ENCODE assay signal across 9 cellular contexts in the genomic region with DNA sequence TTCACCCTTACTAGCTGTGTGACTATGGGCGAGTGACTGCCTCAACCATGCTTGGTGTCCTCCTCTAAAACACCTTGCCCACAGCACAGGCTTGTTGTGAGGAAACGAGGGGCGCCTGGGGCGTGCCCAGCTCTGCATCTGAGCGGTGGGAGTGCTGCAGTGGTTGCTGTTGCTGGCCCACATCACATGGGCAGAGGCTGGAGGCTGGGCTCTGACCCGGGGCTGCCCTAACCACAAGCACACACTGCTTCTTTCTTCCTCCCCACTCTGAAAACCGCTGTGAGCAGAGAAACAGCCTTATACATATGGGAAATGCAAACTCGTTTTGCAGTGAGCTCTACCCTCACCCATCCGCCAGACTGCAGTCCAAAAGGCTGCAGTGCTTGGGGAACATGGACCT.
DNase-seq lines count a peak whose midpoint lies in the region; ATAC-seq and TF ChIP-seq lines count a peak whose summit lies in the region.
"Had no signal": no experiment of that assay in that cellular context is flagged by ENCODE, and none has a peak within 500 bp of the region (broad histone marks: within the 10 kb centered on the region; RNA-seq: fewer than 3 reads in every experiment).

No MANE protein-coding gene starts in this region.

- no peak for TF ChIP-seq CTCF in upper lobe of right lung (IDR thresholded peaks at IDR 0.05)

- peaks cover 74% of the 10 kb centered on the region for H3K36me3 ChIP-seq in upper lobe of right lung

- no peaks in the 10 kb centered on the region for H3K9me3 Mint-ChIP-seq in activated naive CD4-positive, alpha-beta T cell treated with anti-CD3 and anti-CD28 coated beads for 36 hours
- no peaks in the 10 kb centered on the region for H3K9me3 Mint-ChIP-seq in activated naive CD8-positive, alpha-beta T cell treated with anti-CD3 and anti-CD28 coated beads, Interleukin-2, amount 50 U/mL, for 24 hours

- intact Hi-C loops in activated naive CD4-positive, alpha-beta T cell treated with anti-CD3 and anti-CD28 coated beads for 36 hours (cut with micrococcal nuclease): no loop called here
- intact Hi-C loops in upper lobe of right lung (cut with DNase I): no loop called here

- no peak overlapping the region for H3K4me3 Mint-ChIP-seq in activated naive CD4-positive, alpha-beta T cell treated with anti-CD3 and anti-CD28 coated beads for 36 hours
- H3K4me3 Mint-ChIP-seq in activated naive CD8-positive, alpha-beta T cell treated with anti-CD3 and anti-CD28 coated beads, Interleukin-2, amount 50 U/mL, for 24 hours: no peak overlapping the region

- no peaks in the 10 kb centered on the region for H3K9me3 ChIP-seq in upper lobe of right lung

- no peaks in the 10 kb centered on the region for H3K27me3 Mint-ChIP-seq in activated naive CD4-positive, alpha-beta T cell treated with anti-CD3 and anti-CD28 coated beads for 36 hours (ENCODE audit: low read depth)
- no peaks in the 10 kb centered on the region for H3K27me3 Mint-ChIP-seq in activated naive CD8-positive, alpha-beta T cell treated with anti-CD3 and anti-CD28 coated beads, Interleukin-2, amount 50 U/mL, for 24 hours

- no peak overlapping the region for H3K27ac ChIP-seq in upper lobe of right lung

- no peaks in the 10 kb centered on the region for H3K4me1 ChIP-seq in upper lobe of right lung

- no peaks in the 10 kb centered on the region for H3K27me3 ChIP-seq in upper lobe of right lung

- H3K36me3 Mint-ChIP-seq in activated naive CD4-positive, alpha-beta T cell treated with anti-CD3 and anti-CD28 coated beads for 36 hours (ENCODE audit: low read depth): peaks cover 1% of the 10 kb centered on the region
- peaks cover 2% of the 10 kb centered on the region for H3K36me3 Mint-ChIP-seq in activated naive CD8-positive, alpha-beta T cell treated with anti-CD3 and anti-CD28 coated beads, Interleukin-2, amount 50 U/mL, for 24 hours (ENCODE audit: low read depth)

- peaks cover 17% of the 10 kb centered on the region for H3K4me1 Mint-ChIP-seq in activated naive CD4-positive, alpha-beta T cell treated with anti-CD3 and anti-CD28 coated beads for 36 hours (ENCODE audit: low read depth)
- peaks cover 24% of the 10 kb centered on the region for H3K4me1 Mint-ChIP-seq in activated naive CD8-positive, alpha-beta T cell treated with anti-CD3 and anti-CD28 coated beads, Interleukin-2, amount 50 U/mL, for 24 hours

- CTCF ChIA-PET in activated naive CD4-positive, alpha-beta T cell treated with anti-CD3 and anti-CD28 coated beads for 36 hours (lab: Charles Lee): no interaction called here

- peak; percentile 15 for DNase-seq in activated naive CD4-positive, alpha-beta T cell treated with anti-CD3 and anti-CD28 coated beads for 36 hours
- no peak for DNase-seq in activated naive CD4-positive, alpha-beta T cell treated with anti-CD3 and anti-CD28 coated beads, Interleukin-2, amount 50 U/mL, for 16 hours
- peak; percentile 88 for DNase-seq in MV-4-11 (lab: John Stamatoyannopoulos, UW)
- peak; percentile 23 for DNase-seq in activated naive CD8-positive, alpha-beta T cell treated with anti-CD3 and anti-CD28 coated beads, Interleukin-2, amount 50 U/mL, for 24 hours
- no peak for DNase-seq in upper lobe of right lung
- DNase-seq in putamen (ENCODE audit: low spot score): no peak
- no peak for DNase-seq in stimulated activated CD4-positive, alpha-beta T cell treated with anti-CD3 and anti-CD28 coated beads, Interleukin-12 subunit alpha, Interleukin-12 subunit beta, amount 100 ng/mL, for 4 hours

- peak overlapping the region; percentile 13 for H3K27ac Mint-ChIP-seq in activated naive CD4-positive, alpha-beta T cell treated with anti-CD3 and anti-CD28 coated beads for 36 hours
- no peak overlapping the region for H3K27ac Mint-ChIP-seq in activated naive CD8-positive, alpha-beta T cell treated with anti-CD3 and anti-CD28 coated beads, Interleukin-2, amount 50 U/mL, for 24 hours

- peak; percentile 71 for ATAC-seq in activated naive CD8-positive, alpha-beta T cell treated with anti-CD3 and anti-CD28 coated beads, Interleukin-2, amount 50 U/mL, for 24 hours
- peak; percentile 63 for ATAC-seq in upper lobe of right lung
- ATAC-seq in HG03139 (IDR thresholded peaks at IDR 0.05; ENCODE audit: unreplicated experiment): no peak

- no peak overlapping the region for H3K4me3 ChIP-seq in upper lobe of right lung
- H3K4me3 ChIP-seq: lung had no signal

Comparison
In these comparisons a context has a peak if more than half of its experiments do, and no peak if none do; other contexts are left out.
1. DNase-seq: peak in activated naive CD4-positive, alpha-beta T cell treated with anti-CD3 and anti-CD28 coated beads for 36 hours (single experiment), MV-4-11 (single experiment) and activated naive CD8-positive, alpha-beta T cell treated with anti-CD3 and anti-CD28 coated beads, Interleukin-2, amount 50 U/mL, for 24 hours (single experiment); none in activated naive CD4-positive, alpha-beta T cell treated with anti-CD3 and anti-CD28 coated beads, Interleukin-2, amount 50 U/mL, for 16 hours (single experiment), upper lobe of right lung (single experiment), putamen (single experiment) and stimulated activated CD4-positive, alpha-beta T cell treated with anti-CD3 and anti-CD28 coated beads, Interleukin-12 subunit alpha, Interleukin-12 subunit beta, amount 100 ng/mL, for 4 hours (single experiment).